In genomic region chr19:8321760-8322637, GRCh38 we compare ENCODE assay signal across 1 cellular context.
TF ChIP-seq lines count a peak whose summit lies in the region.

No MANE protein-coding gene starts in this region.

TF ChIP-seq in IMR-90, 13 proteins besides CTCF, POLR2A, EP300 and RAD21:
- TF ChIP-seq RCOR1 (IDR thresholded peaks at IDR 0.05; ENCODE audit: insufficient replicate concordance, low read length) (no peak), NFE2L2 (IDR thresholded peaks at IDR 0.05; ENCODE audit: low read depth, low read length) (no peak), FOS (IDR thresholded peaks at IDR 0.05; ENCODE audit: low read depth, low read length) (no peak), SMC3 (IDR thresholded peaks at IDR 0.05; ENCODE audit: low read depth, low read length) (no peak), USF2 (IDR thresholded peaks at IDR 0.05; ENCODE audit: low read depth, low read length) (no peak), BHLHE40 (IDR thresholded peaks at IDR 0.05; ENCODE audit: low read depth, low read length) (no peak), MAFK (IDR thresholded peaks at IDR 0.05; ENCODE audit: low read depth, low read length) (no peak), CHD1 (IDR thresholded peaks at IDR 0.05; ENCODE audit: low read depth, low read length) (no peak; the same call in 1 of the 2 replicates), CEBPB (IDR thresholded peaks at IDR 0.05; ENCODE audit: low read depth, low read length) (no peak), MXI1 (IDR thresholded peaks at IDR 0.05; ENCODE audit: borderline replicate concordance, low read depth, low read length) (no peak), ELK1 (IDR thresholded peaks at IDR 0.05; ENCODE audit: borderline replicate concordance, low read depth, low read length) (no peak), RFX5 (IDR thresholded peaks at IDR 0.05; ENCODE audit: low read depth, low read length) (no peak), MAZ (IDR thresholded peaks at IDR 0.05; ENCODE audit: borderline replicate concordance, low read depth, low read length) (no peak)
